In the genomic region with DNA sequence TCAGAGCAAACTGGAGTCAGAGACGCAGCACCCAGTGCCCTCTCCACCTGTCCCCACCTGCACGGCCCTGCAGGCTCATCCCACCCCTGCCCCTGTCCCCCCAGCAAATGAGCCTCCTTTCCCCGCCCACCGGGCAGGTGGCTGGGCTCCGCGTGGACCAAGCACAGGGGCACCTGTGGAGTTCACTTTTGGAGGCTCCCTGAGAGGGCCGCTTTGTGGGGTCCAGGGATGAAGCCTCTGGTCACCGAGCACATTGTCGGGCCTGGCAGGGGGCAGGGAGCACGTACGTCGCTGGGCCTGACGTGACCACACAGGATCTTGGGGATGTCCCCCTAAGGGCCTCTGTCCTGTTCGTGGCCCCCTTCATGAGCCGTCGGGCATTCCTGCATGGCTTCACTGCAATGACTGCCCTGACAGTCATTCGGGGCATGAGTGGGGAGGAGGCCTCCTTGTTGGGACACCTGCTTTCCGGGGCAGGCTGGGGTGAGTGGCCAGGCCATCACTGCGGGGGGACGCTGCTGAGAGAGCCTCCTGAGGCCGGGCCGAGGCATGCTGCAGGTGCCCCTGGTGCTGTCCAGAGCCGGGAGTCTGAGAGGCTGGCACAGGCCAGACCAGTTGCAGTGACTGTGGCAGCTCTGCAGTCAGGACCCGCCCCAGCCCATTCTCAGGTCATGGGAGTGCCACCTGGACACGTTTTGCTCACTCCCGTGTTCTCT, we compare ENCODE assay signal across 17 cellular contexts. TPM values are rescaled to one million over a fixed set of nuclear protein-coding genes. Genes with fewer than 3 reads are reported as not detected.
DNase-seq lines count a peak whose midpoint lies in the region; ATAC-seq, FAIRE-seq and TF ChIP-seq lines count a peak whose summit lies in the region.
"Had no signal": no experiment of that assay in that cellular context is flagged by ENCODE, and none has a peak within 500 bp of the region (broad histone marks: within the 10 kb centered on the region; RNA-seq: fewer than 3 reads in every experiment).

No MANE protein-coding gene starts in this region.

- H2BK12ac ChIP-seq in mesenchymal stem cell (ENCODE audit: low read length in 2 of 2) = peak overlapping the region; percentile 4 to 57

- H2BK5ac ChIP-seq in mesenchymal stem cell (ENCODE audit: low read depth, low read length, poor library complexity, severe bottlenecking) = no peak overlapping the region

- peak overlapping the region; percentile 61 for H2AK5ac ChIP-seq in mesenchymal stem cell (ENCODE audit: low read length, severe bottlenecking)

- H3K9ac ChIP-seq in endothelial cell of umbilical vein (replicated peaks; ENCODE audit: extremely low read depth, insufficient read depth, low read length) (peak overlapping the region; percentile 25), mesenchymal stem cell (ENCODE audit: low read length) (peak overlapping the region; percentile 61), MM.1S (ENCODE audit: low read length) (no peak overlapping the region)

- 95% methylated on average over 26 of the region's 26 CpGs for WGBS in mesenchymal stem cell
- WGBS in suprapubic skin = 69% methylated on average over 8 of the region's 26 CpGs

- intact Hi-C loops in endothelial cell of umbilical vein (cut with micrococcal nuclease) = loop anchor here (2.0 kb wide), 1 partner anchor 115 kb away; the partner anchor contains the start of gene ADARB1

- TF ChIP-seq POLR2A in endothelial cell of umbilical vein (IDR thresholded peaks at IDR 0.05; ENCODE audit: low read depth, low read length) = no peak
- no peak for TF ChIP-seq POLR2A in suprapubic skin (IDR thresholded peaks at IDR 0.05)

- peak overlapping the region in 1 of 2 experiments; percentile 22 for H3K4ac ChIP-seq in mesenchymal stem cell (ENCODE audit: low read depth in 1 of 2, low read length in 2 of 2)

- POLR2A ChIA-PET in RWPE1 (lab: Yijun Ruan, JAX; ENCODE audit: low non-redundant PET) = no interaction called here
- POLR2A ChIA-PET in endothelial cell of umbilical vein (lab: Charles Lee) = no interaction called here

- H3K14ac ChIP-seq in mesenchymal stem cell (ENCODE audit: low read length in 2 of 2) = peak overlapping the region in 1 of 2 experiments; percentile 30

- H2AFZ ChIP-seq in endothelial cell of umbilical vein (ENCODE audit: low read depth, low read length) (no peak overlapping the region), mesenchymal stem cell (ENCODE audit: low read depth, low read length) (no peak overlapping the region), MM.1S (ENCODE audit: low read length) (no peak overlapping the region)

- H3K79me2 ChIP-seq in endothelial cell of umbilical vein (ENCODE audit: control insufficient read depth, insufficient read depth, low read length) (peaks cover 26% of the 10 kb centered on the region), MM.1S (ENCODE audit: low read length) (peaks cover 25% of the 10 kb centered on the region; the same call in 1 of the 2 replicates)

- BruUV-seq in endothelial cell of umbilical vein (replicated peaks; lab: Mats Ljungman, UMichigan) = no TSS peak

- no peaks in the 10 kb centered on the region for H3K9me2 ChIP-seq in MM.1S (replicated peaks; ENCODE audit: insufficient read depth, low read length)

- H3K9me3 ChIP-seq in endothelial cell of umbilical vein (replicated peaks; ENCODE audit: control insufficient read depth, insufficient read depth, low read length) (no peaks in the 10 kb centered on the region), mesenchymal stem cell (ENCODE audit: control insufficient read depth, low read length) (no peaks in the 10 kb centered on the region), suprapubic skin (no peaks in the 10 kb centered on the region), MM.1S (replicated peaks; ENCODE audit: insufficient read depth, low read length) (no peaks in the 10 kb centered on the region)
- H3K9me3 ChIP-seq: BE2C had no signal

- TF ChIP-seq CTCF in RWPE1 (conservative IDR thresholded peaks at IDR 0.05; ENCODE audit: low read depth) = no peak
- TF ChIP-seq CTCF in endothelial cell of umbilical vein (IDR thresholded peaks at IDR 0.05; ENCODE audit: extremely low read depth in 1 of 2, insufficient read depth in 1 of 2, low read depth in 1 of 2, low read length in 2 of 2) = no peak
- TF ChIP-seq CTCF in suprapubic skin (IDR thresholded peaks at IDR 0.05) = no peak
- no peak for TF ChIP-seq CTCF in MM.1S (IDR thresholded peaks at IDR 0.05; ENCODE audit: low read length)

- TF ChIP-seq EP300 in suprapubic skin (IDR thresholded peaks at IDR 0.05) = no peak

- no peak for FAIRE-seq in endothelial cell of umbilical vein (lab: Jason Lieb, UNC)
- FAIRE-seq: keratinocyte had no signal

- H3K4me3 ChIP-seq in endothelial cell of umbilical vein (replicated peaks in 1 of 3; ENCODE audit: insufficient read depth in 1 of 3, low read depth in 1 of 3, low read length in 3 of 3) (no peak overlapping the region), mesenchymal stem cell (ENCODE audit: insufficient read depth in 1 of 2, low read depth in 1 of 2, low read length in 2 of 2) (peak overlapping the region in 1 of 2 experiments; percentile 29), suprapubic skin (peak overlapping the region; percentile 2), MM.1S (ENCODE audit: low read length) (no peak overlapping the region)

- H3K18ac ChIP-seq in mesenchymal stem cell (ENCODE audit: low read depth in 1 of 2, low read length in 2 of 2) = peak overlapping the region; percentile 25 to 74

- peak overlapping the region; percentile 79 for H4K91ac ChIP-seq in mesenchymal stem cell (ENCODE audit: low read length)

- dilution Hi-C loops in endothelial cell of umbilical vein (cut with MboI; ENCODE audit: extremely low pct_ligation_motif_present, low sequenced_read_pairs) = no loop called here

- CTCF ChIA-PET in RWPE1 (lab: Yijun Ruan, JAX) (interaction anchor here (1.2 kb wide), 1 partner anchor 10 kb away, joined by 6 read pairs; no protein-coding TSS in a partner anchor), endothelial cell of umbilical vein (lab: Charles Lee) (interaction anchor here (0.9 to 6.5 kb wide), 6 partner anchors 10 to 178 kb away, joined by 3 to 47 read pairs (median 12); no protein-coding TSS in a partner anchor)

- H3K27ac ChIP-seq in RWPE1 (peak overlapping the region; percentile 33), endothelial cell of umbilical vein (ENCODE audit: insufficient read depth, low read depth, low read length) (peak overlapping the region; percentile 61), mesenchymal stem cell (ENCODE audit: low read length, poor library complexity, severe bottlenecking) (no peak overlapping the region), suprapubic skin (peak overlapping the region; percentile 78), MM.1S (ENCODE audit: low read length) (no peak overlapping the region)

- no peak for DNase-seq in RWPE1 (ENCODE audit: low spot score)
- no peak for DNase-seq in endothelial cell of umbilical vein (ENCODE audit: low read depth, low spot score)
- no peak for DNase-seq in mesenchymal stem cell
- no peak for DNase-seq in suprapubic skin (ENCODE audit: low spot score in 2 of 2)
- no peak for DNase-seq in NCI-H1436 (lab: John Stamatoyannopoulos, UW)
- DNase-seq in SK-N-DZ (ENCODE audit: low spot score) = no peak
- DNase-seq in MM.1S = no peak
- DNase-seq: activated naive CD4-positive, alpha-beta T cell treated with anti-CD3 and anti-CD28 coated beads, Interleukin-2, amount 50 U/mL, for 16 hours; BE2C; DMS79 treated with DMSO at 0.1 percent for 48 hours; Karpas-422; NCI-H1694 treated with DMSO at 0.1 percent for 48 hours; NCI-H524; RPMI8226 had no signal

- H3K23ac ChIP-seq in mesenchymal stem cell (ENCODE audit: low read length in 2 of 2) = no peak overlapping the region

- H2BK15ac ChIP-seq in mesenchymal stem cell (ENCODE audit: low read depth, poor library complexity, severe bottlenecking) = peak overlapping the region; percentile 82

- H4K20me1 ChIP-seq in endothelial cell of umbilical vein (replicated peaks; ENCODE audit: control insufficient read depth, extremely low read depth, insufficient read depth, low read length) = no peaks in the 10 kb centered on the region
- H4K20me1 ChIP-seq in MM.1S (ENCODE audit: insufficient read depth, low read length) = peaks cover 5% of the 10 kb centered on the region; the same call in 1 of the 2 replicates

- H3F3A ChIP-seq in MM.1S (ENCODE audit: insufficient read depth, low read length) = no peaks in the 10 kb centered on the region

- H3K36me3 ChIP-seq in endothelial cell of umbilical vein (ENCODE audit: control insufficient read depth in 2 of 2, extremely low read depth in 1 of 2, insufficient read depth in 2 of 2, low read length in 2 of 2) = peaks cover 5 to 10% of the 10 kb centered on the region in 2 experiments
- H3K36me3 ChIP-seq in mesenchymal stem cell (ENCODE audit: control insufficient read depth in 1 of 2, insufficient read depth in 2 of 2, low read depth in 1 of 2, low read length in 2 of 2) = peaks cover 33 to 44% of the 10 kb centered on the region in 2 experiments
- peaks cover 40% of the 10 kb centered on the region for H3K36me3 ChIP-seq in suprapubic skin
- peaks cover 7% of the 10 kb centered on the region; the same call in 1 of the 2 replicates for H3K36me3 ChIP-seq in MM.1S (replicated peaks; ENCODE audit: insufficient read depth, low read length)

- H3K4me1 ChIP-seq in endothelial cell of umbilical vein (ENCODE audit: control insufficient read depth, extremely low read depth, insufficient read depth, low read length) = peaks cover 42% of the 10 kb centered on the region
- peaks cover 60% of the 10 kb centered on the region for H3K4me1 ChIP-seq in mesenchymal stem cell (ENCODE audit: control insufficient read depth, insufficient read depth, low read depth, low read length)
- peaks cover 38% of the 10 kb centered on the region for H3K4me1 ChIP-seq in suprapubic skin
- H3K4me1 ChIP-seq in MM.1S (ENCODE audit: low read length) = no peaks in the 10 kb centered on the region
- H3K4me1 ChIP-seq: BE2C had no signal

- peak overlapping the region; percentile 56 for H4K8ac ChIP-seq in mesenchymal stem cell (ENCODE audit: low read length)

- no peaks in the 10 kb centered on the region for H3K9me1 ChIP-seq in endothelial cell of umbilical vein (replicated peaks; ENCODE audit: control insufficient read depth, extremely low read depth, insufficient read depth, low read length)

- H3K4me2 ChIP-seq in endothelial cell of umbilical vein (ENCODE audit: insufficient read depth, low read length) (no peak overlapping the region), mesenchymal stem cell (ENCODE audit: low read length, poor library complexity, severe bottlenecking) (no peak overlapping the region), MM.1S (ENCODE audit: low read depth, low read length) (no peak overlapping the region)

- ATAC-seq in GM19324 (IDR thresholded peaks at IDR 0.05; ENCODE audit: low FRiP score, unreplicated experiment) = no peak

- H2BK120ac ChIP-seq in mesenchymal stem cell (ENCODE audit: low read depth, low read length) = peak overlapping the region; percentile 64

- H3K79me1 ChIP-seq in mesenchymal stem cell (replicated peaks; ENCODE audit: low read length, poor library complexity, severe bottlenecking) = peaks cover 23% of the 10 kb centered on the region

- H3K27me3 ChIP-seq in endothelial cell of umbilical vein (ENCODE audit: control insufficient read depth in 2 of 2, insufficient read depth in 2 of 2, low read length in 2 of 2) (no peaks in the 10 kb centered on the region), mesenchymal stem cell (ENCODE audit: control insufficient read depth in 1 of 2, insufficient read depth in 1 of 2, low read length in 2 of 2) (no peaks in the 10 kb centered on the region), suprapubic skin (no peaks in the 10 kb centered on the region), MM.1S (replicated peaks; ENCODE audit: insufficient read depth, low read length) (no peaks in the 10 kb centered on the region)
- H3K27me3 ChIP-seq: BE2C had no signal

RNA-seq across cellular contexts. Expression of gene SLX9, which starts 19.7 kb away (rescaled TPM):
- total RNA-seq in endothelial cell of umbilical vein (46.4 and 50.6 TPM in 2 replicates), suprapubic skin (10 to 100 TPM; 13.4 to 16.9 (median 14.4) TPM)
- polyA plus RNA-seq in endothelial cell of umbilical vein = 27.0 and 27.7 TPM in 2 replicates
- 22.2 and 31.4 TPM in 2 replicates for polyA plus RNA-seq in endothelial cell of umbilical vein (2011; cell fraction: cytosol; rRNA removed)
- 12.9 and 19.4 TPM in 2 replicates for polyA plus RNA-seq in endothelial cell of umbilical vein (2011; cell fraction: nucleus; rRNA removed)
- 22.1 and 31.0 TPM in 2 replicates for polyA plus RNA-seq in endothelial cell of umbilical vein (2012)
- 5.8 and 7.4 TPM in 2 replicates for polyA minus RNA-seq in endothelial cell of umbilical vein
- polyA minus RNA-seq in endothelial cell of umbilical vein (2011; cell fraction: cytosol; rRNA and poly(A)+ RNA removed) = 43.1 TPM
- polyA minus RNA-seq in endothelial cell of umbilical vein (2011; cell fraction: nucleus; rRNA and poly(A)+ RNA removed) = 2.3 and 5.7 TPM in 2 replicates
- polyA plus RNA-seq in mesenchymal stem cell (2013, experiment 1 of 2) = 14.7 TPM
- polyA plus RNA-seq in mesenchymal stem cell (2013, experiment 2 of 2) = 15.1 TPM
- polyA plus RNA-seq in SK-N-DZ (2014; cell fraction: cytosol; rRNA removed) = 17.1 and 23.9 TPM in 2 replicates
- 12.7 and 14.2 TPM in 2 replicates for polyA plus RNA-seq in SK-N-DZ (2014; cell fraction: nucleus; rRNA removed)

RNA-seq across cellular contexts. Expression of gene ITGB2, which starts 38.8 kb away (rescaled TPM):
- total RNA-seq in endothelial cell of umbilical vein (0.65 and 0.91 TPM in 2 replicates), suprapubic skin (10 to 100 TPM; 11.2 to 18.8 (median 15.3) TPM)
- 0.39 and 0.59 TPM in 2 replicates for polyA plus RNA-seq in endothelial cell of umbilical vein
- polyA plus RNA-seq in endothelial cell of umbilical vein (2011; cell fraction: cytosol; rRNA removed) = 0.26 and 0.87 TPM in 2 replicates
- 0.30 and 0.48 TPM in 2 replicates for polyA plus RNA-seq in endothelial cell of umbilical vein (2011; cell fraction: nucleus; rRNA removed)
- 0.94 and 1.9 TPM in 2 replicates for polyA plus RNA-seq in endothelial cell of umbilical vein (2012)
- 0.19 TPM in 1 of 2 replicates, not detected in the other for polyA minus RNA-seq in endothelial cell of umbilical vein
- polyA minus RNA-seq in endothelial cell of umbilical vein (2011; cell fraction: cytosol; rRNA and poly(A)+ RNA removed) = 0.72 TPM
- polyA minus RNA-seq in endothelial cell of umbilical vein (2011; cell fraction: nucleus; rRNA and poly(A)+ RNA removed) = 0.58 TPM in 1 of 2 replicates, not detected in the other
- polyA plus RNA-seq in mesenchymal stem cell (2013, experiment 1 of 2) = 0.40 TPM
- 0.14 TPM for polyA plus RNA-seq in mesenchymal stem cell (2013, experiment 2 of 2)
- 0.07 TPM in 1 of 2 replicates, not detected in the other for polyA plus RNA-seq in SK-N-DZ (2014; cell fraction: cytosol; rRNA removed)
- 0.13 TPM in 1 of 2 replicates, not detected in the other for polyA plus RNA-seq in SK-N-DZ (2014; cell fraction: nucleus; rRNA removed)
- polyA plus RNA-seq: neural cell had no signal

Comparison
In these comparisons a context has a peak if more than half of its experiments do, and no peak if none do; other contexts are left out.
1. H3K27ac ChIP-seq: peak in RWPE1 (single experiment), endothelial cell of umbilical vein (single experiment) and suprapubic skin (single experiment); none in mesenchymal stem cell (single experiment) and MM.1S (single experiment).